ENCODE assay signal across 8 cellular contexts in genomic region chr6:89117285-89118108, GRCh38. TPM values are rescaled to one million over a fixed set of nuclear protein-coding genes. Genes with fewer than 3 reads are reported as not detected.
A peak's percentile ranks its signal among the peaks of the same experiment; 100 is the strongest.
DNase-seq lines count a peak whose midpoint lies in the region; ATAC-seq and TF ChIP-seq lines count a peak whose summit lies in the region.

Gene SRSF12, minus strand, starts transcription at chr6:89118071. Its CDS starts 184 bp downstream, at chr6:89117887.

- TF ChIP-seq CTCF in BE2C (IDR thresholded peaks at IDR 0.05; ENCODE audit: low read depth, low read length), result no peak
- no peak for TF ChIP-seq CTCF in MCF 10A (IDR thresholded peaks at IDR 0.05; ENCODE audit: unreplicated experiment)

- peaks cover 4% of the 10 kb centered on the region; the same call in 1 of the 2 replicates for H3K36me3 ChIP-seq in BE2C

- H3K27me3 Mint-ChIP-seq in T-helper 17 cell, result peaks cover 4% of the 10 kb centered on the region
- no peaks in the 10 kb centered on the region for H3K27me3 Mint-ChIP-seq in MCF 10A (ENCODE audit: insufficient read depth, unreplicated experiment)

- H3K27ac Mint-ChIP-seq in T-helper 17 cell (peak within 1 kb of the TSS; percentile 51), MCF 10A (ENCODE audit: low read depth, unreplicated experiment) (no peak within 1 kb of the TSS)

- CTCF ChIA-PET in MCF 10A (lab: Yijun Ruan, JAX), result interaction anchor here (0.6 to 3.6 kb wide), 11 partner anchors 8 to 206 kb away, joined by 3 to 20 read pairs (median 4); no protein-coding TSS in a partner anchor

- intact Hi-C loops in MCF 10A (cut with micrococcal nuclease), result no loop called here

- no peaks in the 10 kb centered on the region for H3K36me3 Mint-ChIP-seq in T-helper 17 cell (ENCODE audit: low read depth)
- H3K36me3 Mint-ChIP-seq in MCF 10A (ENCODE audit: insufficient read depth, unreplicated experiment), result no peaks in the 10 kb centered on the region

- POLR2A ChIA-PET in MCF 10A (lab: Yijun Ruan, JAX), result interaction anchor here (0.6 to 2.5 kb wide), 13 partner anchors 15 to 521 kb away, joined by 3 to 14 read pairs (median 4); partner anchors contain the start of genes LYRM2, PM20D2, PNRC1 and RNGTT

- peak; percentile 52 for DNase-seq in BE2C
- peak; percentile 11 to 24 (median 17) for DNase-seq in T-helper 17 cell
- DNase-seq in MCF 10A (ENCODE audit: unreplicated experiment), result peak; percentile 34
- peak; percentile 90 for DNase-seq in iPS-NIHi7 (ENCODE audit: extremely low spot score)
- peak; percentile 7 to 27 for DNase-seq in stimulated activated CD4-positive, alpha-beta T cell treated with anti-CD3 and anti-CD28 coated beads, Interleukin-15, amount 100 ng/mL, for 1 hour (ENCODE audit: low read depth in 1 of 2, low spot score in 1 of 2)
- DNase-seq in NK-92 (lab: John Stamatoyannopoulos, UW; ENCODE audit: unreplicated experiment), result no peak

- BruUV-seq in MCF 10A (replicated peaks; lab: Mats Ljungman, UMichigan), result no TSS peak

- H3K4me1 Mint-ChIP-seq in T-helper 17 cell (peaks cover 7% of the 10 kb centered on the region), MCF 10A (ENCODE audit: insufficient read depth, unreplicated experiment) (no peaks in the 10 kb centered on the region)

- H3K9me3 ChIP-seq in BE2C, result no peaks in the 10 kb centered on the region
- H3K9me3 ChIP-seq in T-helper 17 cell (ENCODE audit: control insufficient read depth, low read length, poor library complexity, severe bottlenecking), result no peaks in the 10 kb centered on the region

- no peaks in the 10 kb centered on the region for H3K27me3 ChIP-seq in BE2C

- ATAC-seq in GM19324 (IDR thresholded peaks at IDR 0.05; ENCODE audit: low FRiP score, unreplicated experiment) (peak; percentile 79), HG03521 (IDR thresholded peaks at IDR 0.05; ENCODE audit: unreplicated experiment) (peak; percentile 82), T-helper 17 cell (peak; percentile 86)

- H3K9me3 Mint-ChIP-seq in MCF 10A (ENCODE audit: unreplicated experiment), result no peaks in the 10 kb centered on the region

- H3K4me3 ChIP-seq in BE2C (ENCODE audit: low read depth, low read length), result peak within 1 kb of the TSS; percentile 75

- H3K4me3 Mint-ChIP-seq in T-helper 17 cell (peak within 1 kb of the TSS; percentile 91), MCF 10A (ENCODE audit: unreplicated experiment) (peak within 1 kb of the TSS; percentile 79)

- no peaks in the 10 kb centered on the region for H3K4me1 ChIP-seq in BE2C

RNA-seq across cellular contexts. Expression of gene SRSF12, which starts in this region (rescaled TPM):
- 4.6 TPM for polyA plus RNA-seq in BE2C (2012; ENCODE audit: insufficient read depth, insufficient read length, low read depth)
- total RNA-seq in T-helper 17 cell (not detected), MCF 10A (2022) (1.1 and 1.2 TPM in 2 replicates)

Comparison
In these comparisons a context has a peak if more than half of its experiments do, and no peak if none do; other contexts are left out.
1. Peak in DNase-seq and ATAC-seq in T-helper 17 cell; RNA of the gene not detected or under 1 TPM.